In genomic region chr11:34665077-34665835, GRCh38 we compare ENCODE assay signal across 1 cellular context.
A peak's percentile ranks its signal among the peaks of the same experiment; 100 is the strongest.
TF ChIP-seq lines count a peak whose summit lies in the region.

No MANE protein-coding gene starts in this region.

TF ChIP-seq in HepG2, 621 proteins besides CTCF, POLR2A, EP300 and RAD21 (continued from another document and continues in another):
- no peak for TF ChIP-seq ZNF282 (IDR thresholded peaks at IDR 0.05; ENCODE audit: partially characterized antibody)
- TF ChIP-seq ZNF180 (CRISPR knock-in tag; IDR thresholded peaks at IDR 0.05; ENCODE audit: borderline replicate concordance, low read depth), result no peak
- TF ChIP-seq HDAC2 (CRISPR knock-in tag; IDR thresholded peaks at IDR 0.05), result peak; percentile 90
- TF ChIP-seq TGIF2 (CRISPR knock-in tag; IDR thresholded peaks at IDR 0.05), result no peak
- TF ChIP-seq GPN1 (CRISPR knock-in tag; IDR thresholded peaks at IDR 0.05; ENCODE audit: borderline replicate concordance), result no peak
- peak; percentile 78 for TF ChIP-seq NCOR1 (IDR thresholded peaks at IDR 0.05; ENCODE audit: borderline replicate concordance, low read length)
- TF ChIP-seq ZNF232 (CRISPR knock-in tag; IDR thresholded peaks at IDR 0.05; ENCODE audit: borderline replicate concordance), result no peak
- TF ChIP-seq ZNF746 (CRISPR knock-in tag; IDR thresholded peaks at IDR 0.05), result no peak; the same call in 1 of the 2 replicates
- peak; percentile 83 for TF ChIP-seq SP5 (CRISPR knock-in tag; IDR thresholded peaks at IDR 0.05; ENCODE audit: borderline replicate concordance, low read depth)
- TF ChIP-seq, protein P1, sequence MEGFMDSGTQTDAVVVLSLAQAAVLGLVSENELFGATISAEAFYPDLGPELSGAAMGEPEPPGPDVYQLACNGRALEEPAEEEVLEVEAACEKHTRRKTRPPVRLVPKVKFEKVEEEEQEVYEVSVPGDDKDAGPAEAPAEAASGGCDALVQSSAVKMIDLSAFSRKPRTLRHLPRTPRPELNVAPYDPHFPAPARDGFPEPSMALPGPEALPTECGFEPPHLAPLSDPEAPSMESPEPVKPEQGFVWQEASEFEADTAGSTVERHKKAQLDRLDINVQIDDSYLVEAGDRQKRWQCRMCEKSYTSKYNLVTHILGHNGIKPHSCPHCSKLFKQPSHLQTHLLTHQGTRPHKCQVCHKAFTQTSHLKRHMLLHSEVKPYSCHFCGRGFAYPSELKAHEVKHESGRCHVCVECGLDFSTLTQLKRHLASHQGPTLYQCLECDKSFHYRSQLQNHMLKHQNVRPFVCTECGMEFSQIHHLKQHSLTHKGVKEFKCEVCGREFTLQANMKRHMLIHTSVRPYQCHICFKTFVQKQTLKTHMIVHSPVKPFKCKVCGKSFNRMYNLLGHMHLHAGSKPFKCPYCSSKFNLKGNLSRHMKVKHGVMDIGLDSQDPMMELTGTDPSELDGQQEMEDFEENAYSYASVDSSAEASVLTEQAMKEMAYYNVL (CRISPR knock-in tag; IDR thresholded peaks at IDR 0.05; ENCODE audit: borderline replicate concordance), result peak; percentile 47; the same call in 1 of the 2 replicates
- no peak for TF ChIP-seq SIN3A (IDR thresholded peaks at IDR 0.05; ENCODE audit: borderline replicate concordance, low read depth, low read length)
- no peak for TF ChIP-seq ZNF549 (CRISPR knock-in tag; IDR thresholded peaks at IDR 0.05)
- 0 out of 2 replicates have a peak, but pooled peaks have one; percentile 46 for TF ChIP-seq ZNF430 (CRISPR knock-in tag; IDR thresholded peaks at IDR 0.05)
- TF ChIP-seq ATF4 (CRISPR knock-in tag; IDR thresholded peaks at IDR 0.05), result 0 out of 4 replicates have a peak, but pooled peaks of 1 of the 2 experiments have one; percentile 13
- TF ChIP-seq CBX5 (CRISPR knock-in tag; IDR thresholded peaks at IDR 0.05; ENCODE audit: borderline replicate concordance), result no peak
- TF ChIP-seq TFE3 (CRISPR knock-in tag; IDR thresholded peaks at IDR 0.05), result 0 out of 2 replicates have a peak, but pooled peaks have one; percentile 53
- TF ChIP-seq REST (IDR thresholded peaks at IDR 0.05; ENCODE audit: borderline replicate concordance in 1 of 2, low read depth in 1 of 2, low read length in 2 of 2), result 0 out of 4 replicates have a peak, but pooled peaks of 1 of the 2 experiments have one; percentile 59
- TF ChIP-seq, protein P2, sequence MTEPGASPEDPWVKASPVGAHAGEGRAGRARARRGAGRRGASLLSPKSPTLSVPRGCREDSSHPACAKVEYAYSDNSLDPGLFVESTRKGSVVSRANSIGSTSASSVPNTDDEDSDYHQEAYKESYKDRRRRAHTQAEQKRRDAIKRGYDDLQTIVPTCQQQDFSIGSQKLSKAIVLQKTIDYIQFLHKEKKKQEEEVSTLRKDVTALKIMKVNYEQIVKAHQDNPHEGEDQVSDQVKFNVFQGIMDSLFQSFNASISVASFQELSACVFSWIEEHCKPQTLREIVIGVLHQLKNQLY (CRISPR knock-in tag; IDR thresholded peaks at IDR 0.05), result no peak
- no peak for TF ChIP-seq JDP2 (CRISPR knock-in tag; IDR thresholded peaks at IDR 0.05; ENCODE audit: borderline replicate concordance)
- TF ChIP-seq ZNF20 (CRISPR knock-in tag; IDR thresholded peaks at IDR 0.05), result no peak
- no peak for TF ChIP-seq FOXP1 (IDR thresholded peaks at IDR 0.05)
- TF ChIP-seq FOXP1 (CRISPR knock-in tag; IDR thresholded peaks at IDR 0.05), result peak; percentile 89
- TF ChIP-seq, protein P3, sequence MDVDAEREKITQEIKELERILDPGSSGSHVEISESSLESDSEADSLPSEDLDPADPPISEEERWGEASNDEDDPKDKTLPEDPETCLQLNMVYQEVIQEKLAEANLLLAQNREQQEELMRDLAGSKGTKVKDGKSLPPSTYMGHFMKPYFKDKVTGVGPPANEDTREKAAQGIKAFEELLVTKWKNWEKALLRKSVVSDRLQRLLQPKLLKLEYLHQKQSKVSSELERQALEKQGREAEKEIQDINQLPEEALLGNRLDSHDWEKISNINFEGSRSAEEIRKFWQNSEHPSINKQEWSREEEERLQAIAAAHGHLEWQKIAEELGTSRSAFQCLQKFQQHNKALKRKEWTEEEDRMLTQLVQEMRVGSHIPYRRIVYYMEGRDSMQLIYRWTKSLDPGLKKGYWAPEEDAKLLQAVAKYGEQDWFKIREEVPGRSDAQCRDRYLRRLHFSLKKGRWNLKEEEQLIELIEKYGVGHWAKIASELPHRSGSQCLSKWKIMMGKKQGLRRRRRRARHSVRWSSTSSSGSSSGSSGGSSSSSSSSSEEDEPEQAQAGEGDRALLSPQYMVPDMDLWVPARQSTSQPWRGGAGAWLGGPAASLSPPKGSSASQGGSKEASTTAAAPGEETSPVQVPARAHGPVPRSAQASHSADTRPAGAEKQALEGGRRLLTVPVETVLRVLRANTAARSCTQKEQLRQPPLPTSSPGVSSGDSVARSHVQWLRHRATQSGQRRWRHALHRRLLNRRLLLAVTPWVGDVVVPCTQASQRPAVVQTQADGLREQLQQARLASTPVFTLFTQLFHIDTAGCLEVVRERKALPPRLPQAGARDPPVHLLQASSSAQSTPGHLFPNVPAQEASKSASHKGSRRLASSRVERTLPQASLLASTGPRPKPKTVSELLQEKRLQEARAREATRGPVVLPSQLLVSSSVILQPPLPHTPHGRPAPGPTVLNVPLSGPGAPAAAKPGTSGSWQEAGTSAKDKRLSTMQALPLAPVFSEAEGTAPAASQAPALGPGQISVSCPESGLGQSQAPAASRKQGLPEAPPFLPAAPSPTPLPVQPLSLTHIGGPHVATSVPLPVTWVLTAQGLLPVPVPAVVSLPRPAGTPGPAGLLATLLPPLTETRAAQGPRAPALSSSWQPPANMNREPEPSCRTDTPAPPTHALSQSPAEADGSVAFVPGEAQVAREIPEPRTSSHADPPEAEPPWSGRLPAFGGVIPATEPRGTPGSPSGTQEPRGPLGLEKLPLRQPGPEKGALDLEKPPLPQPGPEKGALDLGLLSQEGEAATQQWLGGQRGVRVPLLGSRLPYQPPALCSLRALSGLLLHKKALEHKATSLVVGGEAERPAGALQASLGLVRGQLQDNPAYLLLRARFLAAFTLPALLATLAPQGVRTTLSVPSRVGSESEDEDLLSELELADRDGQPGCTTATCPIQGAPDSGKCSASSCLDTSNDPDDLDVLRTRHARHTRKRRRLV (CRISPR knock-in tag; IDR thresholded peaks at IDR 0.05), result no peak
- TF ChIP-seq, protein P4, sequence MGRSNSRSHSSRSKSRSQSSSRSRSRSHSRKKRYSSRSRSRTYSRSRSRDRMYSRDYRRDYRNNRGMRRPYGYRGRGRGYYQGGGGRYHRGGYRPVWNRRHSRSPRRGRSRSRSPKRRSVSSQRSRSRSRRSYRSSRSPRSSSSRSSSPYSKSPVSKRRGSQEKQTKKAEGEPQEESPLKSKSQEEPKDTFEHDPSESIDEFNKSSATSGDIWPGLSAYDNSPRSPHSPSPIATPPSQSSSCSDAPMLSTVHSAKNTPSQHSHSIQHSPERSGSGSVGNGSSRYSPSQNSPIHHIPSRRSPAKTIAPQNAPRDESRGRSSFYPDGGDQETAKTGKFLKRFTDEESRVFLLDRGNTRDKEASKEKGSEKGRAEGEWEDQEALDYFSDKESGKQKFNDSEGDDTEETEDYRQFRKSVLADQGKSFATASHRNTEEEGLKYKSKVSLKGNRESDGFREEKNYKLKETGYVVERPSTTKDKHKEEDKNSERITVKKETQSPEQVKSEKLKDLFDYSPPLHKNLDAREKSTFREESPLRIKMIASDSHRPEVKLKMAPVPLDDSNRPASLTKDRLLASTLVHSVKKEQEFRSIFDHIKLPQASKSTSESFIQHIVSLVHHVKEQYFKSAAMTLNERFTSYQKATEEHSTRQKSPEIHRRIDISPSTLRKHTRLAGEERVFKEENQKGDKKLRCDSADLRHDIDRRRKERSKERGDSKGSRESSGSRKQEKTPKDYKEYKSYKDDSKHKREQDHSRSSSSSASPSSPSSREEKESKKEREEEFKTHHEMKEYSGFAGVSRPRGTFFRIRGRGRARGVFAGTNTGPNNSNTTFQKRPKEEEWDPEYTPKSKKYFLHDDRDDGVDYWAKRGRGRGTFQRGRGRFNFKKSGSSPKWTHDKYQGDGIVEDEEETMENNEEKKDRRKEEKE (IDR thresholded peaks at IDR 0.05), result no peak
- TF ChIP-seq ZNF33B (CRISPR knock-in tag; IDR thresholded peaks at IDR 0.05), result no peak
- no peak for TF ChIP-seq HNRNPL (IDR thresholded peaks at IDR 0.05; ENCODE audit: low read depth, low read length)
- peak; percentile 39; the same call in 1 of the 2 replicates for TF ChIP-seq ETV5 (CRISPR knock-in tag; IDR thresholded peaks at IDR 0.05; ENCODE audit: borderline replicate concordance)
- no peak for TF ChIP-seq ZBTB44 (CRISPR knock-in tag; IDR thresholded peaks at IDR 0.05)
- TF ChIP-seq, protein P5, sequence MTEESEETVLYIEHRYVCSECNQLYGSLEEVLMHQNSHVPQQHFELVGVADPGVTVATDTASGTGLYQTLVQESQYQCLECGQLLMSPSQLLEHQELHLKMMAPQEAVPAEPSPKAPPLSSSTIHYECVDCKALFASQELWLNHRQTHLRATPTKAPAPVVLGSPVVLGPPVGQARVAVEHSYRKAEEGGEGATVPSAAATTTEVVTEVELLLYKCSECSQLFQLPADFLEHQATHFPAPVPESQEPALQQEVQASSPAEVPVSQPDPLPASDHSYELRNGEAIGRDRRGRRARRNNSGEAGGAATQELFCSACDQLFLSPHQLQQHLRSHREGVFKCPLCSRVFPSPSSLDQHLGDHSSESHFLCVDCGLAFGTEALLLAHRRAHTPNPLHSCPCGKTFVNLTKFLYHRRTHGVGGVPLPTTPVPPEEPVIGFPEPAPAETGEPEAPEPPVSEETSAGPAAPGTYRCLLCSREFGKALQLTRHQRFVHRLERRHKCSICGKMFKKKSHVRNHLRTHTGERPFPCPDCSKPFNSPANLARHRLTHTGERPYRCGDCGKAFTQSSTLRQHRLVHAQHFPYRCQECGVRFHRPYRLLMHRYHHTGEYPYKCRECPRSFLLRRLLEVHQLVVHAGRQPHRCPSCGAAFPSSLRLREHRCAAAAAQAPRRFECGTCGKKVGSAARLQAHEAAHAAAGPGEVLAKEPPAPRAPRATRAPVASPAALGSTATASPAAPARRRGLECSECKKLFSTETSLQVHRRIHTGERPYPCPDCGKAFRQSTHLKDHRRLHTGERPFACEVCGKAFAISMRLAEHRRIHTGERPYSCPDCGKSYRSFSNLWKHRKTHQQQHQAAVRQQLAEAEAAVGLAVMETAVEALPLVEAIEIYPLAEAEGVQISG (CRISPR knock-in tag; IDR thresholded peaks at IDR 0.05), result no peak
- no peak for TF ChIP-seq ATF6 (CRISPR knock-in tag; conservative IDR thresholded peaks at IDR 0.05)
